In genomic region chr9:67726213-67726988, GRCh38 we compare ENCODE assay signal across 8 cellular contexts.
DNase-seq lines count a peak whose midpoint lies in the region; ATAC-seq, FAIRE-seq and TF ChIP-seq lines count a peak whose summit lies in the region.
"Not testable (repeated sequence)": the region's sequence is repeated elsewhere in the genome, so short reads cannot be mapped to it uniquely, and the experiment has no call there.

No MANE protein-coding gene starts in this region.

- not testable (repeated sequence) for TF ChIP-seq RAD21 in HCT116 (IDR thresholded peaks at IDR 0.05; ENCODE audit: low read depth); K562 (CRISPR knock-in tag; conservative IDR thresholded peaks at IDR 0.05 in 1 of 2, IDR thresholded peaks at IDR 0.05 in 1 of 2)

- not testable (repeated sequence) for H3K9me2 ChIP-seq in HCT116 (ENCODE audit: insufficient read depth)

- ATAC-seq in GM18909 (IDR thresholded peaks at IDR 0.05; ENCODE audit: poor library complexity, unreplicated experiment) (peak; percentile 65), HCT116 (peak; percentile 48), HG03460 (IDR thresholded peaks at IDR 0.05; ENCODE audit: unreplicated experiment) (peak; percentile 58), K562 (peak; percentile 82), heart right ventricle (peak in 3 of 8 donors; percentile 65 to 81 (median 70)), upper lobe of right lung (peak; percentile 87)

- H3K4me3 ChIP-seq in HCT116 (replicated peaks in 1 of 2; ENCODE audit: low read depth in 1 of 2, low read length in 2 of 2); K562; parathyroid adenoma (ENCODE audit: low read depth, low read length): not testable (repeated sequence)
- peak overlapping the region in 7 of 10 donors; percentile 27 to 44 (median 36) for H3K4me3 ChIP-seq in heart right ventricle
- peak overlapping the region; percentile 32 for H3K4me3 ChIP-seq in upper lobe of right lung

- not testable (repeated sequence) for H3K27ac ChIP-seq in HCT116 (ENCODE audit: low read depth, low read length); K562 (ENCODE audit: extremely low read depth, low read depth, low read length); heart right ventricle; upper lobe of right lung
- H3K27ac ChIP-seq in parathyroid adenoma: peak overlapping the region; percentile 42

- intact Hi-C loops in HCT116 (cut with micrococcal nuclease); K562 (cut with micrococcal nuclease); heart right ventricle (cut with DNase I); upper lobe of right lung (cut with DNase I): not testable (repeated sequence)

- not testable (repeated sequence) for H4K20me1 ChIP-seq in HCT116 (ENCODE audit: insufficient read depth); K562 (replicated peaks; ENCODE audit: control insufficient read depth, insufficient read depth, low read length)

- DNase-seq in HCT116 (ENCODE audit: low read depth, low spot score); K562 (ENCODE audit: extremely low read depth in 1 of 4, low spot score in 3 of 4): not testable (repeated sequence)
- peak; percentile 1 for DNase-seq in activated CD4-positive, alpha-beta T cell treated with anti-CD3 and anti-CD28 coated beads, Interleukin-2, amount 50 U/mL, for 1 hour
- DNase-seq in heart right ventricle: peak in 1 of 2 donors; percentile 4
- peak; percentile 60 for DNase-seq in upper lobe of right lung

- H3K9ac ChIP-seq in HCT116 (ENCODE audit: low read length); K562 (ENCODE audit: insufficient read depth in 1 of 2, low read depth in 2 of 2, low read length in 2 of 2); parathyroid adenoma: not testable (repeated sequence)

- CTCF ChIA-PET in HCT116 (lab: Charles Lee); K562 (lab: Yijun Ruan, JAX; ENCODE audit: low intra/inter-chr PET ratio): not testable (repeated sequence)

- not testable (repeated sequence) for H3K9me3 ChIP-seq in HCT116 (ENCODE audit: control insufficient read depth in 1 of 2, insufficient read depth in 1 of 2, low read depth in 1 of 2, low read length in 2 of 2); K562 (replicated peaks; ENCODE audit: control insufficient read depth, insufficient read depth, low read depth, low read length); heart right ventricle; parathyroid adenoma (ENCODE audit: control insufficient read depth, low read length); upper lobe of right lung

- H3K36me3 ChIP-seq in HCT116 (ENCODE audit: control insufficient read depth in 1 of 2, insufficient read depth in 2 of 2, low read length in 2 of 2); K562 (ENCODE audit: control insufficient read depth, insufficient read depth, low read length); heart right ventricle; parathyroid adenoma (ENCODE audit: control insufficient read depth, insufficient read depth, low read length); upper lobe of right lung: not testable (repeated sequence)

- not testable (repeated sequence) for H2AFZ ChIP-seq in HCT116 (ENCODE audit: low read depth, low read length, poor library complexity, severe bottlenecking); K562 (ENCODE audit: low read depth, low read length)
- H2AFZ ChIP-seq in parathyroid adenoma: peak overlapping the region; percentile 28

- H3K27me3 ChIP-seq in HCT116 (ENCODE audit: insufficient read depth, low read length); K562 (ENCODE audit: control insufficient read depth in 2 of 2, insufficient read depth in 2 of 2, low read length in 2 of 2); heart right ventricle; parathyroid adenoma (ENCODE audit: control insufficient read depth, insufficient read depth, low read length); upper lobe of right lung: not testable (repeated sequence)

- H3K9me1 ChIP-seq in K562 (ENCODE audit: control insufficient read depth, insufficient read depth, low read length): not testable (repeated sequence)

- BruUV-seq in HCT116 (replicated peaks; lab: Mats Ljungman, UMichigan); K562 (replicated peaks; lab: Mats Ljungman, UMichigan): not testable (repeated sequence)

- not testable (repeated sequence) for H3K4me2 ChIP-seq in HCT116 (ENCODE audit: low read length); K562 (ENCODE audit: insufficient read depth, low read length); parathyroid adenoma (ENCODE audit: low read length)

- POLR2A ChIA-PET in HCT116 (lab: Charles Lee); K562 (lab: Yijun Ruan, JAX): not testable (repeated sequence)

- in situ Hi-C loops in K562 (cut with MboI): not testable (repeated sequence)

- TF ChIP-seq CTCF in HCT116 (IDR thresholded peaks at IDR 0.05 in 2 of 3, conservative IDR thresholded peaks at IDR 0.05 in 1 of 3; ENCODE audit: borderline replicate concordance in 1 of 3, insufficient read depth in 1 of 3, low read depth in 2 of 3, low read length in 2 of 3); K562 (IDR thresholded peaks at IDR 0.05 in 2 of 3, conservative IDR thresholded peaks at IDR 0.05 in 1 of 3; ENCODE audit: insufficient read depth in 2 of 3, low read depth in 1 of 3, low read length in 3 of 3); heart right ventricle (IDR thresholded peaks at IDR 0.05); parathyroid adenoma (IDR thresholded peaks at IDR 0.05); upper lobe of right lung (IDR thresholded peaks at IDR 0.05): not testable (repeated sequence)

- not testable (repeated sequence) for TF ChIP-seq EP300 in K562 (IDR thresholded peaks at IDR 0.05; ENCODE audit: low read length)

- not testable (repeated sequence) for FAIRE-seq in K562 (lab: Jason Lieb, UNC)

- RAD21 ChIA-PET in HCT116 (lab: Charles Lee; ENCODE audit: low non-redundant PET in 1 of 2, low total read pairs in 2 of 2, uncharacterized antibody in 2 of 2, unreplicated experiment in 2 of 2): not testable (repeated sequence)

- H3K4me1 ChIP-seq in HCT116 (ENCODE audit: control insufficient read depth in 1 of 2, insufficient read depth in 2 of 2, low read length in 2 of 2); K562 (replicated peaks in 1 of 2; ENCODE audit: control insufficient read depth in 2 of 2, insufficient read depth in 2 of 2, low read length in 2 of 2); heart right ventricle; parathyroid adenoma; upper lobe of right lung: not testable (repeated sequence)

- H3K79me2 ChIP-seq in HCT116 (ENCODE audit: insufficient read depth, low read length); K562 (ENCODE audit: control insufficient read depth, insufficient read depth, low read length); parathyroid adenoma: not testable (repeated sequence)

- not testable (repeated sequence) for TF ChIP-seq POLR2A in HCT116 (IDR thresholded peaks at IDR 0.05; ENCODE audit: borderline replicate concordance, extremely low read depth, insufficient read depth, insufficient read length); K562 (conservative IDR thresholded peaks at IDR 0.05)

- 0% methylated on average over 10 of the region's 58 CpGs for WGBS in K562 (ENCODE audit: insufficient coverage, low coverage, missing lambda C conversion rate)
- 1% methylated on average over 12 to 16 of the region's 58 CpGs for WGBS in heart right ventricle, 2 donors

TF ChIP-seq in K562, 482 proteins besides CTCF, POLR2A, EP300 and RAD21:
- TF ChIP-seq RFX1 (IDR thresholded peaks at IDR 0.05): 0 out of 2 replicates have a peak, but pooled peaks have one; percentile 12
